9 cellular contexts compared by ENCODE assay signal in genomic region chr6:85323435-85324040, GRCh38.
DNase-seq lines count a peak whose midpoint lies in the region; ATAC-seq and TF ChIP-seq lines count a peak whose summit lies in the region.
"Had no signal": no experiment of that assay in that cellular context is flagged by ENCODE, and none has a peak within 500 bp of the region (broad histone marks: within the 10 kb centered on the region; RNA-seq: fewer than 3 reads in every experiment).

No MANE protein-coding gene starts in this region.

- H2AFZ ChIP-seq in Loucy (ENCODE audit: low read length): peak overlapping the region; percentile 89

- H3K36me3 ChIP-seq in H7 (replicated peaks; ENCODE audit: control insufficient read depth, insufficient read depth, low read length): no peaks in the 10 kb centered on the region
- no peaks in the 10 kb centered on the region for H3K36me3 ChIP-seq in Loucy (ENCODE audit: insufficient read depth, low read length)
- no peaks in the 10 kb centered on the region for H3K36me3 ChIP-seq in RWPE2 (ENCODE audit: low read depth)
- H3K36me3 ChIP-seq: neutrophil had no signal

- ATAC-seq in RWPE2 (ENCODE audit: low read depth) (peak; percentile 86), HG02970 (IDR thresholded peaks at IDR 0.05; ENCODE audit: low FRiP score, unreplicated experiment) (no peak)

- H3K4me1 ChIP-seq in Loucy (ENCODE audit: insufficient read depth, low read length, poor library complexity, severe bottlenecking): no peaks in the 10 kb centered on the region
- no peaks in the 10 kb centered on the region for H3K4me1 ChIP-seq in RWPE2 (ENCODE audit: insufficient read depth, poor library complexity, severe bottlenecking)

- TF ChIP-seq CTCF in Loucy (conservative IDR thresholded peaks at IDR 0.05; ENCODE audit: low read length) (peak; percentile 98), RWPE2 (IDR thresholded peaks at IDR 0.05; ENCODE audit: poor library complexity, severe bottlenecking) (peak; percentile 89)

- no peaks in the 10 kb centered on the region for H3K79me2 ChIP-seq in Loucy (ENCODE audit: insufficient read depth, low read length)

- H3K4me3 ChIP-seq in H7 (ENCODE audit: insufficient read depth, low read depth, low read length): no peak overlapping the region
- no peak overlapping the region for H3K4me3 ChIP-seq in Loucy (ENCODE audit: low read length, poor library complexity, severe bottlenecking)
- no peak overlapping the region for H3K4me3 ChIP-seq in RWPE2 (ENCODE audit: severe bottlenecking)

- no peaks in the 10 kb centered on the region for H3F3A ChIP-seq in Loucy (ENCODE audit: low read depth)

- H3K9ac ChIP-seq in Loucy (ENCODE audit: low read depth, low read length, poor library complexity, severe bottlenecking): no peak overlapping the region

- H3K27ac ChIP-seq in RWPE2 (ENCODE audit: poor library complexity, severe bottlenecking): no peak overlapping the region
- H3K27ac ChIP-seq: neutrophil had no signal

- H3K27me3 ChIP-seq in H7 (ENCODE audit: control insufficient read depth, insufficient read depth, low read length) (no peaks in the 10 kb centered on the region), Loucy (ENCODE audit: insufficient read depth, low read length, poor library complexity, severe bottlenecking) (no peaks in the 10 kb centered on the region), RWPE2 (ENCODE audit: insufficient read depth, poor library complexity, severe bottlenecking) (no peaks in the 10 kb centered on the region)
- H3K27me3 ChIP-seq: neutrophil had no signal

- peak overlapping the region; percentile 39 for H3K4me2 ChIP-seq in Loucy (ENCODE audit: low read depth, low read length, poor library complexity, severe bottlenecking)

- no peaks in the 10 kb centered on the region for H3K9me2 ChIP-seq in Loucy (replicated peaks; ENCODE audit: low read depth, low read length)

- H4K20me1 ChIP-seq in Loucy (ENCODE audit: insufficient read depth, low read length, poor library complexity, severe bottlenecking): no peaks in the 10 kb centered on the region

- no peaks in the 10 kb centered on the region for H3K9me3 ChIP-seq in Loucy (ENCODE audit: insufficient read depth, low read depth, low read length)
- H3K9me3 ChIP-seq in RWPE2 (ENCODE audit: severe bottlenecking): no peaks in the 10 kb centered on the region
- H3K9me3 ChIP-seq: neutrophil had no signal

- peak; percentile 4 for DNase-seq in GM04503 (ENCODE audit: low read depth)
- peak; percentile 61 for DNase-seq in H7
- no peak for DNase-seq in RWPE2 (ENCODE audit: low spot score)
- DNase-seq in activated effector memory CD4-positive, alpha-beta T cell treated with anti-CD3 and anti-CD28 coated beads, Interleukin-2, amount 50 U/mL, for 16 hours: peak; percentile 82
- DNase-seq in glomerular endothelial cell (ENCODE audit: extremely low read depth, low read depth, low spot score): peak; percentile 54
- DNase-seq in pulmonary artery endothelial cell (ENCODE audit: low read depth, low spot score): peak; percentile 39
